1 cellular context compared by ENCODE assay signal in the genomic region with DNA sequence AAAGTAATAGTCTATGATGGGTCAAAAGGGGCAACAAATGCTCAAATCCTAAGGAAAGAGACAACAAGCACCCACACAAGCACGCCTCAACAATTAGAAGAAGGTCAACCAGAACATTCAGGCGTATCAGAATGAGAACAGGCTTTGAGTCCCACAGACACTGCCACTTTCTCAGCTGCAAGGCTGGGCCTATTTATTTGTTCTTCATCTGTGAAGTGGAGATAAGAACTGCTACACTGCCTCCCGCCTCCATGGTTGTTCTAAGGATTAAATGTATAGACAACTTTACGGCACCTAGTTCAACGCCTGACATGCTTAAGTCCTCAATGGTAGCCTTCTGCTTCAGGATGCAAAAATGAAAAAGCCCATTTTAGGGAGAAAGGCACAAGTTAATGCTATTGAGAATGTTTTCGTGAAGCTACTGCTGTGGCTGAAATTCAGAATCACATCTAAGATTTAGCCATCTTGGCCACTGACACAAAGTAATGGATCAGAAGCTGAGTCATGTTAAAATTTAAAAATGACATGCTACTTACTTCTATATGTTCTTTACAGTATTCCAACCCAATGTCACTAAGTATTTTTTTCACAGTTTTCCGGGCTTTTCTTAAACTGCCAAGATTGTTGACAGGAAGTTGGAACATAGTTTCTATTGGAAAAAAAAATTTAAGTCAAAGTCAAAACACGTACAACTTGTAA.
TF ChIP-seq lines count a peak whose summit lies in the region.

No MANE protein-coding gene starts in this region.

TF ChIP-seq in K562, 482 proteins besides CTCF, POLR2A, EP300 and RAD21 (continued from another document and continues in another):
- TF ChIP-seq, protein P1, sequence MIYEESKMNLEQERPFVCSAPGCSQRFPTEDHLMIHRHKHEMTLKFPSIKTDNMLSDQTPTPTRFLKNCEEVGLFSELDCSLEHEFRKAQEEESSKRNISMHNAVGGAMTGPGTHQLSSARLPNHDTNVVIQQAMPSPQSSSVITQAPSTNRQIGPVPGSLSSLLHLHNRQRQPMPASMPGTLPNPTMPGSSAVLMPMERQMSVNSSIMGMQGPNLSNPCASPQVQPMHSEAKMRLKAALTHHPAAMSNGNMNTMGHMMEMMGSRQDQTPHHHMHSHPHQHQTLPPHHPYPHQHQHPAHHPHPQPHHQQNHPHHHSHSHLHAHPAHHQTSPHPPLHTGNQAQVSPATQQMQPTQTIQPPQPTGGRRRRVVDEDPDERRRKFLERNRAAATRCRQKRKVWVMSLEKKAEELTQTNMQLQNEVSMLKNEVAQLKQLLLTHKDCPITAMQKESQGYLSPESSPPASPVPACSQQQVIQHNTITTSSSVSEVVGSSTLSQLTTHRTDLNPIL (CRISPR knock-in tag; IDR thresholded peaks at IDR 0.05), result no peak
- TF ChIP-seq, protein P2, sequence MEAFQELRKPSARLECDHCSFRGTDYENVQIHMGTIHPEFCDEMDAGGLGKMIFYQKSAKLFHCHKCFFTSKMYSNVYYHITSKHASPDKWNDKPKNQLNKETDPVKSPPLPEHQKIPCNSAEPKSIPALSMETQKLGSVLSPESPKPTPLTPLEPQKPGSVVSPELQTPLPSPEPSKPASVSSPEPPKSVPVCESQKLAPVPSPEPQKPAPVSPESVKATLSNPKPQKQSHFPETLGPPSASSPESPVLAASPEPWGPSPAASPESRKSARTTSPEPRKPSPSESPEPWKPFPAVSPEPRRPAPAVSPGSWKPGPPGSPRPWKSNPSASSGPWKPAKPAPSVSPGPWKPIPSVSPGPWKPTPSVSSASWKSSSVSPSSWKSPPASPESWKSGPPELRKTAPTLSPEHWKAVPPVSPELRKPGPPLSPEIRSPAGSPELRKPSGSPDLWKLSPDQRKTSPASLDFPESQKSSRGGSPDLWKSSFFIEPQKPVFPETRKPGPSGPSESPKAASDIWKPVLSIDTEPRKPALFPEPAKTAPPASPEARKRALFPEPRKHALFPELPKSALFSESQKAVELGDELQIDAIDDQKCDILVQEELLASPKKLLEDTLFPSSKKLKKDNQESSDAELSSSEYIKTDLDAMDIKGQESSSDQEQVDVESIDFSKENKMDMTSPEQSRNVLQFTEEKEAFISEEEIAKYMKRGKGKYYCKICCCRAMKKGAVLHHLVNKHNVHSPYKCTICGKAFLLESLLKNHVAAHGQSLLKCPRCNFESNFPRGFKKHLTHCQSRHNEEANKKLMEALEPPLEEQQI (IDR thresholded peaks at IDR 0.05), result peak; percentile 75
- TF ChIP-seq CBFB (CRISPR knock-in tag; IDR thresholded peaks at IDR 0.05) (no peak), NR2C1 (IDR thresholded peaks at IDR 0.05) (no peak), NR2C1 (tag; IDR thresholded peaks at IDR 0.05) (no peak), PHF21A (IDR thresholded peaks at IDR 0.05; ENCODE audit: borderline replicate concordance, low read depth) (0 out of 2 replicates have a peak, but pooled peaks have one; percentile 14), HOXB6 (CRISPR knock-in tag; IDR thresholded peaks at IDR 0.05; ENCODE audit: borderline replicate concordance) (no peak), POLR3G (IDR thresholded peaks at IDR 0.05; ENCODE audit: extremely low read depth, insufficient read length, insufficient replicate concordance) (no peak), ZNF766 (CRISPR knock-in tag; conservative IDR thresholded peaks at IDR 0.05) (0 out of 2 replicates have a peak, but pooled peaks have one; percentile 14), ZNF3 (CRISPR knock-in tag; IDR thresholded peaks at IDR 0.05) (no peak), NELFE (IDR thresholded peaks at IDR 0.05; ENCODE audit: insufficient read depth, insufficient read length) (no peak), ZNF24 (IDR thresholded peaks at IDR 0.05) (no peak), NBN (IDR thresholded peaks at IDR 0.05; ENCODE audit: low read depth) (peak; percentile 80), PCBP2 (IDR thresholded peaks at IDR 0.05; ENCODE audit: low read depth, low read length, poor library complexity, severe bottlenecking) (no peak), CEBPG (CRISPR knock-in tag; IDR thresholded peaks at IDR 0.05) (no peak), CEBPG (tag; conservative IDR thresholded peaks at IDR 0.05 in 1 of 2, IDR thresholded peaks at IDR 0.05 in 1 of 2) (no peak), RBM39 (optimal IDR thresholded peaks at IDR 0.05; ENCODE audit: low read depth, low read length) (no peak), NCOA6 (IDR thresholded peaks at IDR 0.05) (0 out of 2 replicates have a peak, but pooled peaks have one; percentile 28), MCM3 (IDR thresholded peaks at IDR 0.05) (no peak), ZFX (CRISPR knock-in tag; IDR thresholded peaks at IDR 0.05) (peak; percentile 36; the same call in 1 of the 2 replicates), MYC (IDR thresholded peaks at IDR 0.05; ENCODE audit: low read depth, low read length) (0 out of 2 replicates have a peak, but pooled peaks have one; percentile 16), MYC (CRISPR knock-in tag; IDR thresholded peaks at IDR 0.05; ENCODE audit: borderline replicate concordance, low read depth) (no peak), EGR1 (conservative IDR thresholded peaks at IDR 0.05) (peak; percentile 78), ZNF77 (CRISPR knock-in tag; IDR thresholded peaks at IDR 0.05) (no peak), ZNF445 (CRISPR knock-in tag; IDR thresholded peaks at IDR 0.05; ENCODE audit: low read depth) (no peak)
- TF ChIP-seq, protein P3, sequence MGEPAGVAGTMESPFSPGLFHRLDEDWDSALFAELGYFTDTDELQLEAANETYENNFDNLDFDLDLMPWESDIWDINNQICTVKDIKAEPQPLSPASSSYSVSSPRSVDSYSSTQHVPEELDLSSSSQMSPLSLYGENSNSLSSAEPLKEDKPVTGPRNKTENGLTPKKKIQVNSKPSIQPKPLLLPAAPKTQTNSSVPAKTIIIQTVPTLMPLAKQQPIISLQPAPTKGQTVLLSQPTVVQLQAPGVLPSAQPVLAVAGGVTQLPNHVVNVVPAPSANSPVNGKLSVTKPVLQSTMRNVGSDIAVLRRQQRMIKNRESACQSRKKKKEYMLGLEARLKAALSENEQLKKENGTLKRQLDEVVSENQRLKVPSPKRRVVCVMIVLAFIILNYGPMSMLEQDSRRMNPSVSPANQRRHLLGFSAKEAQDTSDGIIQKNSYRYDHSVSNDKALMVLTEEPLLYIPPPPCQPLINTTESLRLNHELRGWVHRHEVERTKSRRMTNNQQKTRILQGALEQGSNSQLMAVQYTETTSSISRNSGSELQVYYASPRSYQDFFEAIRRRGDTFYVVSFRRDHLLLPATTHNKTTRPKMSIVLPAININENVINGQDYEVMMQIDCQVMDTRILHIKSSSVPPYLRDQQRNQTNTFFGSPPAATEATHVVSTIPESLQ (CRISPR knock-in tag; IDR thresholded peaks at IDR 0.05), result no peak
- TF ChIP-seq, protein P4, sequence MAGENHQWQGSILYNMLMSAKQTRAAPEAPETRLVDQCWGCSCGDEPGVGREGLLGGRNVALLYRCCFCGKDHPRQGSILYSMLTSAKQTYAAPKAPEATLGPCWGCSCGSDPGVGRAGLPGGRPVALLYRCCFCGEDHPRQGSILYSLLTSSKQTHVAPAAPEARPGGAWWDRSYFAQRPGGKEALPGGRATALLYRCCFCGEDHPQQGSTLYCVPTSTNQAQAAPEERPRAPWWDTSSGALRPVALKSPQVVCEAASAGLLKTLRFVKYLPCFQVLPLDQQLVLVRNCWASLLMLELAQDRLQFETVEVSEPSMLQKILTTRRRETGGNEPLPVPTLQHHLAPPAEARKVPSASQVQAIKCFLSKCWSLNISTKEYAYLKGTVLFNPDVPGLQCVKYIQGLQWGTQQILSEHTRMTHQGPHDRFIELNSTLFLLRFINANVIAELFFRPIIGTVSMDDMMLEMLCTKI (IDR thresholded peaks at IDR 0.05; ENCODE audit: partially characterized antibody), result no peak
- TF ChIP-seq, protein P5, sequence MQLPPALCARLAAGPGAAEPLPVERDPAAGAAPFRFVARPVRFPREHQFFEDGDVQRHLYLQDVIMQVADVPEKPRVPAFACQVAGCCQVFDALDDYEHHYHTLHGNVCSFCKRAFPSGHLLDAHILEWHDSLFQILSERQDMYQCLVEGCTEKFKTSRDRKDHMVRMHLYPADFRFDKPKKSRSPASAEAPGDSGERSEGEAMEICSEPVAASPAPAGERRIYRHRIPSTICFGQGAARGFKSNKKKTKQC (CRISPR knock-in tag; IDR thresholded peaks at IDR 0.05), result no peak
- TF ChIP-seq, protein P6, sequence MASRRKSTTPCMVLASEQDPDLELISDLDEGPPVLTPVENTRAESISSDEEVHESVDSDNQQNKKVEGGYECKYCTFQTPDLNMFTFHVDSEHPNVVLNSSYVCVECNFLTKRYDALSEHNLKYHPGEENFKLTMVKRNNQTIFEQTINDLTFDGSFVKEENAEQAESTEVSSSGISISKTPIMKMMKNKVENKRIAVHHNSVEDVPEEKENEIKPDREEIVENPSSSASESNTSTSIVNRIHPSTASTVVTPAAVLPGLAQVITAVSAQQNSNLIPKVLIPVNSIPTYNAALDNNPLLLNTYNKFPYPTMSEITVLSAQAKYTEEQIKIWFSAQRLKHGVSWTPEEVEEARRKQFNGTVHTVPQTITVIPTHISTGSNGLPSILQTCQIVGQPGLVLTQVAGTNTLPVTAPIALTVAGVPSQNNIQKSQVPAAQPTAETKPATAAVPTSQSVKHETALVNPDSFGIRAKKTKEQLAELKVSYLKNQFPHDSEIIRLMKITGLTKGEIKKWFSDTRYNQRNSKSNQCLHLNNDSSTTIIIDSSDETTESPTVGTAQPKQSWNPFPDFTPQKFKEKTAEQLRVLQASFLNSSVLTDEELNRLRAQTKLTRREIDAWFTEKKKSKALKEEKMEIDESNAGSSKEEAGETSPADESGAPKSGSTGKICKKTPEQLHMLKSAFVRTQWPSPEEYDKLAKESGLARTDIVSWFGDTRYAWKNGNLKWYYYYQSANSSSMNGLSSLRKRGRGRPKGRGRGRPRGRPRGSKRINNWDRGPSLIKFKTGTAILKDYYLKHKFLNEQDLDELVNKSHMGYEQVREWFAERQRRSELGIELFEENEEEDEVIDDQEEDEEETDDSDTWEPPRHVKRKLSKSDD (conservative IDR thresholded peaks at IDR 0.05; ENCODE audit: low read length), result no peak
- TF ChIP-seq, protein P7, sequence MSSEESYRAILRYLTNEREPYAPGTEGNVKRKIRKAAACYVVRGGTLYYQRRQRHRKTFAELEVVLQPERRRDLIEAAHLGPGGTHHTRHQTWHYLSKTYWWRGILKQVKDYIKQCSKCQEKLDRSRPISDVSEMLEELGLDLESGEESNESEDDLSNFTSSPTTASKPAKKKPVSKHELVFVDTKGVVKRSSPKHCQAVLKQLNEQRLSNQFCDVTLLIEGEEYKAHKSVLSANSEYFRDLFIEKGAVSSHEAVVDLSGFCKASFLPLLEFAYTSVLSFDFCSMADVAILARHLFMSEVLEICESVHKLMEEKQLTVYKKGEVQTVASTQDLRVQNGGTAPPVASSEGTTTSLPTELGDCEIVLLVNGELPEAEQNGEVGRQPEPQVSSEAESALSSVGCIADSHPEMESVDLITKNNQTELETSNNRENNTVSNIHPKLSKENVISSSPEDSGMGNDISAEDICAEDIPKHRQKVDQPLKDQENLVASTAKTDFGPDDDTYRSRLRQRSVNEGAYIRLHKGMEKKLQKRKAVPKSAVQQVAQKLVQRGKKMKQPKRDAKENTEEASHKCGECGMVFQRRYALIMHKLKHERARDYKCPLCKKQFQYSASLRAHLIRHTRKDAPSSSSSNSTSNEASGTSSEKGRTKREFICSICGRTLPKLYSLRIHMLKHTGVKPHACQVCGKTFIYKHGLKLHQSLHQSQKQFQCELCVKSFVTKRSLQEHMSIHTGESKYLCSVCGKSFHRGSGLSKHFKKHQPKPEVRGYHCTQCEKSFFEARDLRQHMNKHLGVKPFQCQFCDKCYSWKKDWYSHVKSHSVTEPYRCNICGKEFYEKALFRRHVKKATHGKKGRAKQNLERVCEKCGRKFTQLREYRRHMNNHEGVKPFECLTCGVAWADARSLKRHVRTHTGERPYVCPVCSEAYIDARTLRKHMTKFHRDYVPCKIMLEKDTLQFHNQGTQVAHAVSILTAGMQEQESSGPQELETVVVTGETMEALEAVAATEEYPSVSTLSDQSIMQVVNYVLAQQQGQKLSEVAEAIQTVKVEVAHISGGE (CRISPR knock-in tag; IDR thresholded peaks at IDR 0.05), result 0 out of 6 replicates have a peak, but pooled peaks of 1 of the 3 experiments have one; percentile 10
- TF ChIP-seq, protein P8, sequence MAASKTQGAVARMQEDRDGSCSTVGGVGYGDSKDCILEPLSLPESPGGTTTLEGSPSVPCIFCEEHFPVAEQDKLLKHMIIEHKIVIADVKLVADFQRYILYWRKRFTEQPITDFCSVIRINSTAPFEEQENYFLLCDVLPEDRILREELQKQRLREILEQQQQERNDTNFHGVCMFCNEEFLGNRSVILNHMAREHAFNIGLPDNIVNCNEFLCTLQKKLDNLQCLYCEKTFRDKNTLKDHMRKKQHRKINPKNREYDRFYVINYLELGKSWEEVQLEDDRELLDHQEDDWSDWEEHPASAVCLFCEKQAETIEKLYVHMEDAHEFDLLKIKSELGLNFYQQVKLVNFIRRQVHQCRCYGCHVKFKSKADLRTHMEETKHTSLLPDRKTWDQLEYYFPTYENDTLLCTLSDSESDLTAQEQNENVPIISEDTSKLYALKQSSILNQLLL (CRISPR knock-in tag; IDR thresholded peaks at IDR 0.05; ENCODE audit: borderline replicate concordance), result no peak
- TF ChIP-seq, protein P9, sequence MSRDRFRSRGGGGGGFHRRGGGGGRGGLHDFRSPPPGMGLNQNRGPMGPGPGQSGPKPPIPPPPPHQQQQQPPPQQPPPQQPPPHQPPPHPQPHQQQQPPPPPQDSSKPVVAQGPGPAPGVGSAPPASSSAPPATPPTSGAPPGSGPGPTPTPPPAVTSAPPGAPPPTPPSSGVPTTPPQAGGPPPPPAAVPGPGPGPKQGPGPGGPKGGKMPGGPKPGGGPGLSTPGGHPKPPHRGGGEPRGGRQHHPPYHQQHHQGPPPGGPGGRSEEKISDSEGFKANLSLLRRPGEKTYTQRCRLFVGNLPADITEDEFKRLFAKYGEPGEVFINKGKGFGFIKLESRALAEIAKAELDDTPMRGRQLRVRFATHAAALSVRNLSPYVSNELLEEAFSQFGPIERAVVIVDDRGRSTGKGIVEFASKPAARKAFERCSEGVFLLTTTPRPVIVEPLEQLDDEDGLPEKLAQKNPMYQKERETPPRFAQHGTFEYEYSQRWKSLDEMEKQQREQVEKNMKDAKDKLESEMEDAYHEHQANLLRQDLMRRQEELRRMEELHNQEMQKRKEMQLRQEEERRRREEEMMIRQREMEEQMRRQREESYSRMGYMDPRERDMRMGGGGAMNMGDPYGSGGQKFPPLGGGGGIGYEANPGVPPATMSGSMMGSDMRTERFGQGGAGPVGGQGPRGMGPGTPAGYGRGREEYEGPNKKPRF (IDR thresholded peaks at IDR 0.05; ENCODE audit: low read depth, low read length), result no peak
- TF ChIP-seq, protein P10, sequence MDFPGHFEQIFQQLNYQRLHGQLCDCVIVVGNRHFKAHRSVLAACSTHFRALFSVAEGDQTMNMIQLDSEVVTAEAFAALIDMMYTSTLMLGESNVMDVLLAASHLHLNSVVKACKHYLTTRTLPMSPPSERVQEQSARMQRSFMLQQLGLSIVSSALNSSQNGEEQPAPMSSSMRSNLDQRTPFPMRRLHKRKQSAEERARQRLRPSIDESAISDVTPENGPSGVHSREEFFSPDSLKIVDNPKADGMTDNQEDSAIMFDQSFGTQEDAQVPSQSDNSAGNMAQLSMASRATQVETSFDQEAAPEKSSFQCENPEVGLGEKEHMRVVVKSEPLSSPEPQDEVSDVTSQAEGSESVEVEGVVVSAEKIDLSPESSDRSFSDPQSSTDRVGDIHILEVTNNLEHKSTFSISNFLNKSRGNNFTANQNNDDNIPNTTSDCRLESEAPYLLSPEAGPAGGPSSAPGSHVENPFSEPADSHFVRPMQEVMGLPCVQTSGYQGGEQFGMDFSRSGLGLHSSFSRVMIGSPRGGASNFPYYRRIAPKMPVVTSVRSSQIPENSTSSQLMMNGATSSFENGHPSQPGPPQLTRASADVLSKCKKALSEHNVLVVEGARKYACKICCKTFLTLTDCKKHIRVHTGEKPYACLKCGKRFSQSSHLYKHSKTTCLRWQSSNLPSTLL (IDR thresholded peaks at IDR 0.05), result no peak
